ENCODE assay signal across 8 cellular contexts in genomic region chr9:14096182-14096922, GRCh38.
DNase-seq lines count a peak whose midpoint lies in the region; ATAC-seq and TF ChIP-seq lines count a peak whose summit lies in the region.

No MANE protein-coding gene starts in this region.

- H3K27ac ChIP-seq in ascending aorta: peak overlapping the region; percentile 76 to 84
- peak overlapping the region; percentile 12 to 63 (median 46) for H3K27ac ChIP-seq in thyroid gland

- intact Hi-C loops in ascending aorta (cut with DNase I): loop anchor here (2.0 to 10.0 kb wide), 5 partner anchors 202 to 662 kb away; no protein-coding TSS in a partner anchor
- intact Hi-C loops in thyroid gland (cut with DNase I): no loop called here

- DNase-seq in NCI-H1048 (lab: John Stamatoyannopoulos, UW) (peak; percentile 90), ascending aorta (ENCODE audit: low spot score in 2 of 2) (peak in 1 of 2 donors; percentile 73), iris pigment epithelial cell (ENCODE audit: low read depth) (peak; percentile 94), thyroid gland (peak; percentile 21 to 39)
- no peak for DNase-seq in activated naive CD4-positive, alpha-beta T cell (lab: John Stamatoyannopoulos, UW)

- H3K4me1 ChIP-seq in ascending aorta (peaks cover 9 to 21% of the 10 kb centered on the region in 2 donors), thyroid gland (peaks cover 24 to 36% of the 10 kb centered on the region in 2 donors)

- WGBS in thyroid gland, 2 donors: 11 to 18% methylated on average over 15 of the region's 15 CpGs

- no peaks in the 10 kb centered on the region for H3K36me3 ChIP-seq in ascending aorta
- no peaks in the 10 kb centered on the region for H3K36me3 ChIP-seq in thyroid gland

- H3K9me3 ChIP-seq in ascending aorta: no peaks in the 10 kb centered on the region
- H3K9me3 ChIP-seq in thyroid gland: no peaks in the 10 kb centered on the region

- no peak for TF ChIP-seq POLR2A in thyroid gland (IDR thresholded peaks at IDR 0.05)

- H3K27me3 ChIP-seq in ascending aorta (no peaks in the 10 kb centered on the region), thyroid gland (no peaks in the 10 kb centered on the region)

- ATAC-seq in GM19023 (IDR thresholded peaks at IDR 0.05; ENCODE audit: unreplicated experiment): no peak
- ATAC-seq in HG02970 (IDR thresholded peaks at IDR 0.05; ENCODE audit: low FRiP score, unreplicated experiment): no peak
- no peak for ATAC-seq in HG02973 (IDR thresholded peaks at IDR 0.05; ENCODE audit: unreplicated experiment)

- TF ChIP-seq CTCF in ascending aorta (IDR thresholded peaks at IDR 0.05): no peak
- TF ChIP-seq CTCF in thyroid gland (IDR thresholded peaks at IDR 0.05): no peak

- H3K4me3 ChIP-seq in ascending aorta: peak overlapping the region; percentile 22 to 50
- H3K4me3 ChIP-seq in thyroid gland (replicated peaks in 1 of 3): no peak overlapping the region

Comparison
In these comparisons a context has a peak if more than half of its experiments do, and no peak if none do; other contexts are left out.
1. DNase-seq: peak in NCI-H1048 (single experiment), iris pigment epithelial cell (single experiment) and thyroid gland (2 of 2); none in activated naive CD4-positive, alpha-beta T cell (0 of 4).
2. H3K4me3 ChIP-seq: peak in ascending aorta (2 of 2); none in thyroid gland (0 of 3).